Comparison of ENCODE assay signal across 1 cellular context in genomic region chr9:127140842-127141675, GRCh38.
TF ChIP-seq lines count a peak whose summit lies in the region.

No MANE protein-coding gene starts in this region.

TF ChIP-seq in IMR-90, 13 proteins besides CTCF, POLR2A, EP300 and RAD21 (continued from another document):
- no peak for TF ChIP-seq MXI1 (IDR thresholded peaks at IDR 0.05; ENCODE audit: borderline replicate concordance, low read depth, low read length)
- TF ChIP-seq RCOR1 (IDR thresholded peaks at IDR 0.05; ENCODE audit: insufficient replicate concordance, low read length): no peak
- TF ChIP-seq CHD1 (IDR thresholded peaks at IDR 0.05; ENCODE audit: low read depth, low read length): no peak
- TF ChIP-seq USF2 (IDR thresholded peaks at IDR 0.05; ENCODE audit: low read depth, low read length): no peak
- no peak for TF ChIP-seq MAFK (IDR thresholded peaks at IDR 0.05; ENCODE audit: low read depth, low read length)
- no peak for TF ChIP-seq ELK1 (IDR thresholded peaks at IDR 0.05; ENCODE audit: borderline replicate concordance, low read depth, low read length)
- TF ChIP-seq SMC3 (IDR thresholded peaks at IDR 0.05; ENCODE audit: low read depth, low read length): no peak
- no peak for TF ChIP-seq RFX5 (IDR thresholded peaks at IDR 0.05; ENCODE audit: low read depth, low read length)
- TF ChIP-seq FOS (IDR thresholded peaks at IDR 0.05; ENCODE audit: low read depth, low read length): no peak
- no peak for TF ChIP-seq BHLHE40 (IDR thresholded peaks at IDR 0.05; ENCODE audit: low read depth, low read length)
- TF ChIP-seq NFE2L2 (IDR thresholded peaks at IDR 0.05; ENCODE audit: low read depth, low read length): no peak
TF ChIP-seq in IMR-90: peak in this region for 0.
